Comparison of ENCODE assay signal across 8 cellular contexts in the genomic region with DNA sequence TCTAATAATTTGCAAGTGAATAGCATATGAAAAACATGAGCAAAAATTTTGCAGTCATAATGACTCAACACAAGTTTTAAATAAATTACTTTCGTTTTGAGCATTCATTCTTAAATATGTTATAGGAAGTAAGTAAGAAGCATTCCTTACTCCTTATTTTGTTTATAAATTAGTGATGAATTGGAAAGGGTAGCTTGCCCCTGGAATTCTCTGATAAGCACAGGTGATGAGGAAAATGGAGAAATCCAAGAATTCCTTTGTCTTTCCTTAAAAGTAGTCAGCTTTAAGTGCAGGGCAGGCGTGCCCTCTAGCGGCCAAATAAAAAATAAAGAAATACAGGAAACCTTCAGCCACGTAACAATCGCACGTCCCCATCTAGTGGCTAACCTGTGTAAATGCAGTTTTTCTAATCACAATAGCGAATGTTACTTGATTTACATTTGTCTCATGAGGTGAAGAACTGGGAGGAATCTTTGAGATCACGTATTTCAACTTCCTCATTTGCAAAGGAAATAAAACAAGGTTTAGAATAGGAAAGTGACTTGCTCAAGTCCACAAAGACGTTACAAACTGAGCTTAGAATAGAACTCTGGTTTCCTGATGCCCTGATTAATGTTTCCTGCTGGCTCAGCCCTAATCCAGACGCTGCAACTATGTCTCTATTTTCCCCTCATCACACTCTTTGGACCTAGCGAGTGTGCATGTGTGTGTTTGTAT. TPM values are rescaled to one million over a fixed set of nuclear protein-coding genes. Genes with fewer than 3 reads are reported as not detected.
DNase-seq lines count a peak whose midpoint lies in the region; ATAC-seq and TF ChIP-seq lines count a peak whose summit lies in the region.

No MANE protein-coding gene starts in this region.

- dilution Hi-C loops in mammary epithelial cell (cut with HindIII; ENCODE audit: low sequenced_read_pairs) = loop anchor here (25.0 kb wide), 1 partner anchor 253 kb away; a partner anchor contains a TSS

- intact Hi-C loops in mammary epithelial cell (cut with micrococcal nuclease) = loop anchor here (5.0 kb wide), 3 partner anchors 143 to 308 kb away; no protein-coding TSS in a partner anchor

- H4K20me1 ChIP-seq in SK-N-SH (ENCODE audit: insufficient read depth) = no peaks in the 10 kb centered on the region
- no peaks in the 10 kb centered on the region for H4K20me1 ChIP-seq in mammary epithelial cell (ENCODE audit: insufficient read depth, low read length)

- H2AFZ ChIP-seq in SK-N-SH (ENCODE audit: low read depth) = peak overlapping the region; percentile 97
- H2AFZ ChIP-seq in mammary epithelial cell (ENCODE audit: low read depth, low read length) = no peak overlapping the region

- BruUV-seq in mammary epithelial cell (replicated peaks; lab: Mats Ljungman, UMichigan) = no TSS peak

- peak; percentile 75 for DNase-seq in SK-N-SH
- DNase-seq in mammary epithelial cell = peak; percentile 51
- peak; percentile 68 for DNase-seq in left lobe of liver (ENCODE audit: low spot score)
- DNase-seq in stimulated activated CD4-positive, alpha-beta T cell treated with anti-CD3 and anti-CD28 coated beads, Interleukin-4, amount 100 ng/mL, for 24 hours = peak; percentile 71
- DNase-seq in cortex of kidney (lab: John Stamatoyannopoulos, UW) = no peak
- DNase-seq in SKM-1 (lab: John Stamatoyannopoulos, UW; ENCODE audit: unreplicated experiment) = no peak

- in situ Hi-C loops in mammary epithelial cell (cut with MboI; ENCODE audit: low sequenced_read_pairs in 2 of 2) = no loop called here

- H3K9me2 ChIP-seq in SK-N-SH = no peaks in the 10 kb centered on the region

- H3K27ac ChIP-seq in SK-N-SH (ENCODE audit: low read depth in 2 of 2, low read length in 1 of 2) (no peak overlapping the region; a peak in 1 of 4 replicates), mammary epithelial cell (ENCODE audit: insufficient read depth, low read depth, low read length) (no peak overlapping the region)

- no peaks in the 10 kb centered on the region for H3K36me3 ChIP-seq in SK-N-SH (replicated peaks in 1 of 2; ENCODE audit: control insufficient read depth in 1 of 2, insufficient read depth in 2 of 2, low read length in 1 of 2)
- H3K36me3 ChIP-seq in mammary epithelial cell (ENCODE audit: insufficient read depth, low read length) = no peaks in the 10 kb centered on the region

- H3F3A ChIP-seq in SK-N-SH (replicated peaks; ENCODE audit: insufficient read depth) = no peaks in the 10 kb centered on the region

- POLR2A ChIA-PET in SK-N-SH (lab: Yijun Ruan, JAX) = no interaction called here

- ATAC-seq in GM18519 (IDR thresholded peaks at IDR 0.05; ENCODE audit: low FRiP score, unreplicated experiment) = peak; percentile 76
- peak; percentile 80 for ATAC-seq in HG02970 (IDR thresholded peaks at IDR 0.05; ENCODE audit: low FRiP score, unreplicated experiment)
- ATAC-seq in left lobe of liver = peak; percentile 100

- H3K4me1 ChIP-seq in SK-N-SH (ENCODE audit: control insufficient read depth in 1 of 2, insufficient read depth in 2 of 2, low read depth in 1 of 2, low read length in 1 of 2) (no peaks in the 10 kb centered on the region), mammary epithelial cell (ENCODE audit: insufficient read depth, low read length) (no peaks in the 10 kb centered on the region)

- WGBS in SK-N-SH (ENCODE audit: low lambda C conversion rate) = 9% methylated on average over 11 of the region's 11 CpGs
- 12% methylated on average over 11 of the region's 11 CpGs for whole genome bisulfite sequencing in mammary epithelial cell (ENCODE audit: low coverage, missing lambda C conversion rate)

- H3K9ac ChIP-seq in SK-N-SH = peak overlapping the region; percentile 33; the same call in 1 of the 2 replicates
- H3K9ac ChIP-seq in mammary epithelial cell (ENCODE audit: insufficient read depth, low read length) = no peak overlapping the region

- H3K4me2 ChIP-seq in SK-N-SH (peak overlapping the region; percentile 72), mammary epithelial cell (ENCODE audit: insufficient read depth, low read depth, low read length) (peak overlapping the region; percentile 49)

- TF ChIP-seq EP300 in SK-N-SH (IDR thresholded peaks at IDR 0.05; ENCODE audit: borderline replicate concordance in 1 of 2, low read depth in 1 of 2, low read length in 1 of 2) = no peak

- H3K9me3 ChIP-seq in SK-N-SH (no peaks in the 10 kb centered on the region), mammary epithelial cell (replicated peaks; ENCODE audit: insufficient read depth, low read length) (no peaks in the 10 kb centered on the region)

- TF ChIP-seq CTCF in SK-N-SH (IDR thresholded peaks at IDR 0.05) (peak; percentile 99), mammary epithelial cell (conservative IDR thresholded peaks at IDR 0.05 in 1 of 2, IDR thresholded peaks at IDR 0.05 in 1 of 2; ENCODE audit: extremely low read depth in 1 of 2, insufficient read depth in 1 of 2, low read depth in 1 of 2, low read length in 2 of 2) (peak; percentile 93 to 96)

- H3K4me3 ChIP-seq in SK-N-SH (ENCODE audit: low read depth in 2 of 2, low read length in 1 of 2) (peak overlapping the region; percentile 24 to 66; a peak in 3 of 4 replicates), mammary epithelial cell (replicated peaks in 1 of 3; ENCODE audit: insufficient read depth in 1 of 3, low read depth in 2 of 3, low read length in 3 of 3) (no peak overlapping the region)

- no peaks in the 10 kb centered on the region for H3K79me2 ChIP-seq in SK-N-SH (ENCODE audit: insufficient read depth)
- H3K79me2 ChIP-seq in mammary epithelial cell (ENCODE audit: insufficient read depth, low read length) = no peaks in the 10 kb centered on the region

- CTCF ChIA-PET in SK-N-SH (lab: Yijun Ruan, JAX) = interaction anchor here (0.6 to 3.7 kb wide), 66 partner anchors 9 to 1030 kb away, joined by 3 to 98 read pairs (median 5); a partner anchor contains a TSS
- CTCF ChIA-PET in mammary epithelial cell (lab: Charles Lee; ENCODE audit: low non-redundant PET) = interaction anchor here (0.6 to 0.9 kb wide), 5 partner anchors 62 to 257 kb away, joined by 3 to 6 read pairs (median 4); no protein-coding TSS in a partner anchor

- peaks cover 37% of the 10 kb centered on the region; the same call in 1 of the 2 replicates for H3K27me3 ChIP-seq in SK-N-SH (ENCODE audit: insufficient read depth)
- H3K27me3 ChIP-seq in mammary epithelial cell (ENCODE audit: insufficient read depth, low read length) = no peaks in the 10 kb centered on the region

- peak; percentile 89 for TF ChIP-seq RAD21 in SK-N-SH (IDR thresholded peaks at IDR 0.05; ENCODE audit: low read length)

TF ChIP-seq in SK-N-SH, 30 proteins besides CTCF, POLR2A, EP300 and RAD21:
- TF ChIP-seq SMC3 (IDR thresholded peaks at IDR 0.05; ENCODE audit: low read depth, low read length) (peak; percentile 85), CHD2 (IDR thresholded peaks at IDR 0.05; ENCODE audit: low read length, partially characterized antibody) (peak; percentile 29), RFX5 (IDR thresholded peaks at IDR 0.05; ENCODE audit: low read length) (no peak)
TF ChIP-seq in SK-N-SH: peak in this region for 2.

RNA-seq across cellular contexts. Expression of a gene that starts 47.2 kb away (rescaled TPM):
- 14.5 and 19.8 TPM in 2 replicates for polyA plus RNA-seq in SK-N-SH (2012; rRNA removed)
- polyA plus RNA-seq in SK-N-SH (2012; cell fraction: cytosol; rRNA removed) = 22.9 and 46.1 TPM in 2 replicates
- 9.0 and 17.3 TPM in 2 replicates for polyA plus RNA-seq in SK-N-SH (2012; cell fraction: nucleus; rRNA removed)
- total RNA-seq in mammary epithelial cell = 10 to 100 TPM; 31.6 to 31.7 TPM
- 10.9 TPM for polyA plus RNA-seq in mammary epithelial cell
- 40.1 TPM for polyA minus RNA-seq in mammary epithelial cell
- total RNA-seq in left lobe of liver = 11.8 TPM

Comparison
In these comparisons a context has a peak if more than half of its experiments do, and no peak if none do; other contexts are left out.
1. DNase-seq: peak in SK-N-SH (single experiment), mammary epithelial cell (single experiment), left lobe of liver (single experiment) and stimulated activated CD4-positive, alpha-beta T cell treated with anti-CD3 and anti-CD28 coated beads, Interleukin-4, amount 100 ng/mL, for 24 hours (single experiment); none in cortex of kidney (single experiment) and SKM-1 (single experiment).
2. H3K4me3 ChIP-seq: peak in SK-N-SH (2 of 2); none in mammary epithelial cell (0 of 3).
3. Peak in every context shown above with its lines, with median percentiles within 50 percentile points of each other: ATAC-seq.